Comparison of ENCODE assay signal across 12 cellular contexts in genomic region chr1:94298861-94299260, GRCh38.
DNase-seq lines count a peak whose midpoint lies in the region; ATAC-seq and TF ChIP-seq lines count a peak whose summit lies in the region.
"Had no signal": no experiment of that assay in that cellular context is flagged by ENCODE, and none has a peak within 500 bp of the region (broad histone marks: within the 10 kb centered on the region; RNA-seq: fewer than 3 reads in every experiment).

No MANE protein-coding gene starts in this region.

- TF ChIP-seq POLR2A in heart left ventricle (IDR thresholded peaks at IDR 0.05), result no peak
- no peak for TF ChIP-seq POLR2A in sigmoid colon (IDR thresholded peaks at IDR 0.05)

- peak; percentile 22 for DNase-seq in EH (ENCODE audit: low read depth)
- peak; percentile 78 for DNase-seq in amniotic epithelial cell (ENCODE audit: low read depth)
- peak in 1 of 5 donors; percentile 31 for DNase-seq in heart left ventricle
- peak; percentile 71 for DNase-seq in sigmoid colon
- no peak for DNase-seq in NCI-H524 (lab: John Stamatoyannopoulos, UW)
- no peak for DNase-seq in NCI-H1417 treated with DMSO at 0.1 percent for 48 hours (lab: John Stamatoyannopoulos, UW)
- no peak for DNase-seq in hypothalamus (lab: John Stamatoyannopoulos, UW)
- DNase-seq: Karpas-422, naive B cell, NCI-H2081, small intestine had no signal

- H3K9me3 ChIP-seq in heart left ventricle (no peaks in the 10 kb centered on the region), sigmoid colon (no peaks in the 10 kb centered on the region)

- H3K36me3 ChIP-seq in heart left ventricle (no peaks in the 10 kb centered on the region), sigmoid colon (no peaks in the 10 kb centered on the region)

- WGBS in heart left ventricle, 4 donors, result 20 to 50% (median 29%) methylated on average over 2 of the region's 2 CpGs
- 43 to 50% methylated on average over 2 of the region's 2 CpGs for WGBS in sigmoid colon, 2 donors

- TF ChIP-seq CTCF in heart left ventricle (IDR thresholded peaks at IDR 0.05), result no peak
- TF ChIP-seq CTCF in sigmoid colon (IDR thresholded peaks at IDR 0.05), result no peak

- no peak overlapping the region for H3K4me3 ChIP-seq in heart left ventricle
- H3K4me3 ChIP-seq in sigmoid colon, result no peak overlapping the region

- intact Hi-C loops in heart left ventricle (cut with DNase I) (loop anchor here in 5 of 10 donors (2.0 to 5.0 kb wide), 4 partner anchors 24 to 52 kb away; no protein-coding TSS in a partner anchor), sigmoid colon (cut with DNase I) (no loop called here)

- ATAC-seq in heart left ventricle (peak; percentile 61 to 78 (median 72)), HG03442 (IDR thresholded peaks at IDR 0.05; ENCODE audit: unreplicated experiment) (no peak)

- H3K27ac ChIP-seq in heart left ventricle (peak overlapping the region; percentile 57 to 88 (median 76)), sigmoid colon (peak overlapping the region; percentile 10 to 68 (median 37))

- TF ChIP-seq EP300 in sigmoid colon (IDR thresholded peaks at IDR 0.05), result no peak

- H3K4me1 ChIP-seq in heart left ventricle, result peaks cover 2 to 78% (median 40%) of the 10 kb centered on the region in 12 donors
- H3K4me1 ChIP-seq in sigmoid colon, result peaks cover 0 to 10% (median 8%) of the 10 kb centered on the region in 4 donors

- H3K27me3 ChIP-seq in heart left ventricle (no peaks in the 10 kb centered on the region), sigmoid colon (no peaks in the 10 kb centered on the region)

Comparison
In these comparisons a context has a peak if more than half of its experiments do, and no peak if none do; other contexts are left out.
1. DNase-seq: peak in EH (single experiment), amniotic epithelial cell (single experiment) and sigmoid colon (single experiment); none in NCI-H524 (0 of 2), NCI-H1417 treated with DMSO at 0.1 percent for 48 hours (single experiment) and hypothalamus (0 of 51).